34 cellular contexts compared by ENCODE assay signal in the genomic region with DNA sequence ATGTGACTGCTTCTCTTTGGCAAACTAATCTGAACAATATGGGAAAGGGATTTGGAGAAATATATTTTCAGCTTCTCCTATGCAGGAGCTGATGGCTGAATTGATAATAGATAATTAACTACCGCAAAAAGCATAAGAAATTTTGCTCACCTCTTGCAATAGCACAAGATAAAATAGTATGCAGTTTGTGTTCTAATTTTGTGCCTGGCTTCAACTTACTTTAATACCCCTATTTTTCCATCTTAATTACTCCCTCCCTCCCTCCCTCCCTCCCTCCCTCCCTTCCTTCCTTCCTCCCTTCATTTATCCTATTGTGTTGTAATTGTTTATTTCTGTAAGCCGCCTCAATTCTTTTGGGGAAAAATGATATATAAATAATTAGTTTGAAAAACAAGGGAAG.
"Had no signal": no experiment of that assay in that cellular context is flagged by ENCODE, and none has a peak within 500 bp of the region (broad histone marks: within the 10 kb centered on the region; RNA-seq: fewer than 3 reads in every experiment).

No MANE protein-coding gene starts in this region.

- DNase-seq: Karpas-422, Kasumi-1, MG63, MM.1S, MV-4-11, NCI-H1048, NCI-H1092, NCI-H1092 treated with DMSO at 0.1 percent for 48 hours, NCI-H1105, NCI-H1105 treated with DMSO at 0.1 percent for 48 hours, NCI-H1417, NCI-H1417 treated with DMSO at 0.1 percent for 48 hours, NCI-H1436, NCI-H1436 treated with DMSO at 0.1 percent for 48 hours, NCI-H146, NCI-H1694, NCI-H1694 treated with DMSO at 0.1 percent for 48 hours, NCI-H187, NCI-H187 treated with DMSO at 0.1 percent for 48 hours, NCI-H1930, NCI-H2029, NCI-H2029 treated with DMSO at 0.1 percent for 48 hours, NCI-H2081, NCI-H2081 treated with DMSO at 0.1 percent for 48 hours, NCI-H2107, NCI-H2171, NCI-H2171 treated with DMSO at 0.1 percent for 48 hours, NCI-H2227 treated with DMSO at 0.1 percent for 48 hours, NCI-H226, NCI-H345, NCI-H446, NCI-H446 treated with DMSO at 0.1 percent for 48 hours, NCI-H510A, NCI-H510A treated with DMSO at 0.1 percent for 48 hours had no signal

- H3K36me3 ChIP-seq: MG63 had no signal

- H3K4me3 ChIP-seq: MG63 had no signal

- H3K27me3 ChIP-seq: MG63 had no signal
